In the genomic region with DNA sequence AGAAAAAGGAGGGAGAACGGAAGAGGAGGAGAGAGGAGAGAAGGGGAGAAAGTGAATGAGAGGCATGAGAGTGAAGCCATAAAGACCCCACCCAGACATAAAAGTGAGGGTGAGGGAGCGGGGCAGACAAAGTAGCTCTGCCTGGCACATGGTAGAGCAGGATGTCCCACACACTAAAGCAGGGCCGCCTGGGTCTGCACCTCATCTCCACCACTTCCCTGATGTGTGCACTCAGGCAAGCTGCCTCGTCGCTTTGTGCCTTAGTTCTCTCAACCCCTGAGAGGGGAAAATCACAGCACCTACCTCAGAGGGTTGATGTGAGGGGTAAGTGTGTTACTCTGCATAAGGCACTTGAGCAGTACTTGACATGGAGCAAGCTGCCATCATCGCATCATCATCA, we compare ENCODE assay signal across 26 cellular contexts.
"Had no signal": no experiment of that assay in that cellular context is flagged by ENCODE, and none has a peak within 500 bp of the region (broad histone marks: within the 10 kb centered on the region; RNA-seq: fewer than 3 reads in every experiment).

No MANE protein-coding gene starts in this region.

- H3K4me3 ChIP-seq: left lung, pancreas, psoas muscle, right atrium auricular region, spleen, stomach, suprapubic skin, tibial nerve had no signal

- H3K36me3 ChIP-seq: brain microvascular endothelial cell, left lung, pancreas, right atrium auricular region, spleen, stomach, suprapubic skin, tibial nerve had no signal

- H3K4me3 Mint-ChIP-seq: activated CD4-positive, alpha-beta T cell treated with anti-CD3 and anti-CD28 coated beads, Interleukin-2, amount 10 ng/mL, durations not matched to agents 24 days and 14 days; activated T-cell treated with anti-CD3 and anti-CD28 coated beads, Interleukin-2, amount 50 U/mL, for 24 hours; immature natural killer cell; mesothelial cell of epicardium; natural killer cell treated with Interleukin-12 subunit alpha and Interleukin-12 subunit beta and Interleukin-15 and Interleukin-18, amount 100 ng/mL, for 72 hours had no signal

- ATAC-seq: activated CD4-positive, CD25-positive, alpha-beta regulatory T cell treated with anti-CD3 and anti-CD28 coated beads, Interleukin-2, amount 50 U/mL, for 24 hours; foreskin keratinocyte; left lung; natural killer cell treated with Interleukin-12 subunit alpha and Interleukin-12 subunit beta and Interleukin-15 and Interleukin-18, amount 100 ng/mL, for 72 hours; psoas muscle had no signal

- H3K4me1 ChIP-seq: foreskin keratinocyte, left lung, pancreas, psoas muscle, right atrium auricular region, suprapubic skin had no signal

- H3K36me3 Mint-ChIP-seq: immature natural killer cell; mesothelial cell of epicardium; natural killer cell treated with Interleukin-12 subunit alpha and Interleukin-12 subunit beta and Interleukin-15 and Interleukin-18, amount 100 ng/mL, for 72 hours had no signal

- H3K27ac Mint-ChIP-seq: activated CD4-positive, alpha-beta T cell treated with anti-CD3 and anti-CD28 coated beads, Interleukin-2, amount 10 ng/mL, durations not matched to agents 24 days and 14 days; activated T-cell treated with anti-CD3 and anti-CD28 coated beads, Interleukin-2, amount 50 U/mL, for 24 hours; activated T-helper 2 cell treated with anti-CD3 and anti-CD28 coated beads, Interferon-gamma antibody, Interleukin-2, Interleukin-4, amounts not matched to agents 10 μg/mL and 5 μg/mL and 100 μg/mL, durations not matched to agents 14 hours and 24 hours and 36 hours; immature natural killer cell; mesothelial cell of epicardium; natural killer cell treated with Interleukin-12 subunit alpha and Interleukin-12 subunit beta and Interleukin-15 and Interleukin-18, amount 100 ng/mL, for 72 hours had no signal

- H3K9me3 Mint-ChIP-seq: activated CD4-positive, alpha-beta T cell treated with anti-CD3 and anti-CD28 coated beads, Interleukin-2, amount 10 ng/mL, durations not matched to agents 24 days and 14 days; activated T-cell treated with anti-CD3 and anti-CD28 coated beads, Interleukin-2, amount 50 U/mL, for 24 hours; activated T-helper 2 cell treated with anti-CD3 and anti-CD28 coated beads, Interferon-gamma antibody, Interleukin-2, Interleukin-4, amounts not matched to agents 10 μg/mL and 5 μg/mL and 100 μg/mL, durations not matched to agents 14 hours and 24 hours and 36 hours; immature natural killer cell; mesothelial cell of epicardium; natural killer cell treated with Interleukin-12 subunit alpha and Interleukin-12 subunit beta and Interleukin-15 and Interleukin-18, amount 100 ng/mL, for 72 hours had no signal

- DNase-seq: activated CD4-positive, alpha-beta T cell treated with anti-CD3 and anti-CD28 coated beads, Interleukin-2, amount 10 ng/mL, durations not matched to agents 24 days and 14 days; activated CD8-positive, alpha-beta memory T cell treated with anti-CD3 and anti-CD28 coated beads for 24 hours; activated CD8-positive, alpha-beta memory T cell treated with anti-CD3 and anti-CD28 coated beads, Interleukin-2, amount 50 U/mL, for 4 hours; activated naive CD4-positive, alpha-beta T cell treated with Interleukin-2 at 50 U/mL for 16 hours; activated T-cell treated with anti-CD3 and anti-CD28 coated beads, Interleukin-2, amount 50 U/mL, for 24 hours; anterior cingulate cortex; brain microvascular endothelial cell; central memory CD4-positive, alpha-beta T cell; dermis blood vessel endothelial cell; effector CD8-positive, alpha-beta T cell; erythroblast; foreskin keratinocyte; immature natural killer cell; left lung; pancreas; psoas muscle; spleen; stimulated activated CD4-positive, alpha-beta T cell treated with anti-CD3 and anti-CD28 coated beads, Interleukin-4, amount 100 ng/mL, for 1 hour; stomach had no signal

- H3K27ac ChIP-seq: brain microvascular endothelial cell, foreskin keratinocyte, left lung, pancreas, psoas muscle, right atrium auricular region, spleen, stomach, suprapubic skin, tibial nerve had no signal

- H3K9me3 ChIP-seq: left lung, pancreas, psoas muscle, right atrium auricular region, spleen, stomach, suprapubic skin, tibial nerve had no signal

- H3K27me3 ChIP-seq: brain microvascular endothelial cell, left lung, pancreas, right atrium auricular region, spleen, stomach, suprapubic skin, tibial nerve had no signal

- H3K27me3 Mint-ChIP-seq: activated CD4-positive, alpha-beta T cell treated with anti-CD3 and anti-CD28 coated beads, Interleukin-2, amount 10 ng/mL, durations not matched to agents 24 days and 14 days; activated T-cell treated with anti-CD3 and anti-CD28 coated beads, Interleukin-2, amount 50 U/mL, for 24 hours had no signal
